Comparison of ENCODE assay signal across 21 cellular contexts in genomic region chr10:131195116-131195515, GRCh38.
DNase-seq lines count a peak whose midpoint lies in the region; ATAC-seq and TF ChIP-seq lines count a peak whose summit lies in the region.
"Had no signal": no experiment of that assay in that cellular context is flagged by ENCODE, and none has a peak within 500 bp of the region (broad histone marks: within the 10 kb centered on the region; RNA-seq: fewer than 3 reads in every experiment).

No MANE protein-coding gene starts in this region.

- no peaks in the 10 kb centered on the region for H3K4me1 ChIP-seq in upper lobe of right lung
- H3K4me1 ChIP-seq: SJSA1 had no signal

- ATAC-seq in upper lobe of right lung (no peak), HG03460 (IDR thresholded peaks at IDR 0.05; ENCODE audit: unreplicated experiment) (no peak)

- TF ChIP-seq CTCF in upper lobe of right lung (IDR thresholded peaks at IDR 0.05), result no peak

- no peak overlapping the region for H3K27ac ChIP-seq in upper lobe of right lung
- H3K27ac ChIP-seq: 22Rv1; BLaER1 treated with 17β-estradiol and CSF1 and Interleukin-3, amounts not matched to agents 10 nM and 100 nM; KMS-11; SJSA1 had no signal

- no peaks in the 10 kb centered on the region for H3K27me3 ChIP-seq in upper lobe of right lung
- H3K27me3 ChIP-seq: SJSA1 had no signal

- H3K9me3 ChIP-seq in upper lobe of right lung, result no peaks in the 10 kb centered on the region

- H3K4me3 ChIP-seq in upper lobe of right lung, result no peak overlapping the region
- H3K4me3 ChIP-seq: BLaER1 treated with 17β-estradiol and CSF1 and Interleukin-3, amounts not matched to agents 10 nM and 100 nM; SJSA1 had no signal

- no peaks in the 10 kb centered on the region for H3K36me3 ChIP-seq in upper lobe of right lung
- H3K36me3 ChIP-seq: SJSA1 had no signal

- intact Hi-C loops in upper lobe of right lung (cut with DNase I), result no loop called here

- DNase-seq in DMS79 treated with DMSO at 0.1 percent for 48 hours (lab: John Stamatoyannopoulos, UW), result peak; percentile 29
- DNase-seq in DMS79 (lab: John Stamatoyannopoulos, UW), result no peak
- DNase-seq in activated effector memory CD4-positive, alpha-beta T cell treated with anti-CD3 and anti-CD28 coated beads, Interleukin-2, amount 50 U/mL, for 16 hours, result peak; percentile 31
- DNase-seq in activated effector memory CD4-positive, alpha-beta T cell treated with Interleukin-2 at 50 U/mL for 16 hours, result no peak
- DNase-seq in mesenteric fat pad (ENCODE audit: low spot score), result peak; percentile 47
- DNase-seq in upper lobe of right lung, result peak; percentile 40
- DNase-seq in stimulated activated CD4-positive, alpha-beta T cell treated with anti-CD3 and anti-CD28 coated beads, Interleukin-15, amount 100 ng/mL, for 24 hours, result no peak
- DNase-seq: ACHN; CD4-positive, alpha-beta memory T cell; IMR-90; NCI-H1092 treated with DMSO at 0.1 percent for 48 hours; NCI-H1436 treated with DMSO at 0.1 percent for 48 hours; NCI-H2029; NCI-H2171 treated with DMSO at 0.1 percent for 48 hours; NCI-H526 treated with DMSO at 0.1 percent for 48 hours; OCI-M1 had no signal

Comparison
In these comparisons a context has a peak if more than half of its experiments do, and no peak if none do; other contexts are left out.
1. DNase-seq: peak in DMS79 treated with DMSO at 0.1 percent for 48 hours (single experiment), activated effector memory CD4-positive, alpha-beta T cell treated with anti-CD3 and anti-CD28 coated beads, Interleukin-2, amount 50 U/mL, for 16 hours (single experiment), mesenteric fat pad (single experiment) and upper lobe of right lung (single experiment); none in DMS79 (single experiment), activated effector memory CD4-positive, alpha-beta T cell treated with Interleukin-2 at 50 U/mL for 16 hours (single experiment) and stimulated activated CD4-positive, alpha-beta T cell treated with anti-CD3 and anti-CD28 coated beads, Interleukin-15, amount 100 ng/mL, for 24 hours (single experiment).